In genomic region chr20:47456952-47457724, GRCh38 we compare ENCODE assay signal across 1 cellular context.
TF ChIP-seq lines count a peak whose summit lies in the region.

No MANE protein-coding gene starts in this region.

TF ChIP-seq in HepG2, 621 proteins besides CTCF, POLR2A, EP300 and RAD21 (continued from another document):
- TF ChIP-seq ZBTB33 (CRISPR knock-in tag; IDR thresholded peaks at IDR 0.05) (peak; percentile 27; the same call in 1 of the 2 replicates), ZNF33A (CRISPR knock-in tag; IDR thresholded peaks at IDR 0.05; ENCODE audit: borderline replicate concordance) (0 out of 2 replicates have a peak, but pooled peaks have one; percentile 28), ZNF678 (CRISPR knock-in tag; IDR thresholded peaks at IDR 0.05) (no peak), ZMYM3 (CRISPR knock-in tag; IDR thresholded peaks at IDR 0.05) (0 out of 2 replicates have a peak, but pooled peaks have one; percentile 2), ZNF263 (CRISPR knock-in tag; IDR thresholded peaks at IDR 0.05) (no peak), HOXA5 (CRISPR knock-in tag; IDR thresholded peaks at IDR 0.05) (0 out of 2 replicates have a peak, but pooled peaks have one; percentile 32), ELF4 (CRISPR knock-in tag; IDR thresholded peaks at IDR 0.05; ENCODE audit: borderline replicate concordance) (0 out of 2 replicates have a peak, but pooled peaks have one; percentile 50), ZNF652 (CRISPR knock-in tag; IDR thresholded peaks at IDR 0.05; ENCODE audit: borderline replicate concordance, low read depth) (peak; percentile 59; the same call in 1 of the 2 replicates), KAT7 (CRISPR knock-in tag; IDR thresholded peaks at IDR 0.05; ENCODE audit: borderline replicate concordance) (no peak), ZBTB4 (CRISPR knock-in tag; IDR thresholded peaks at IDR 0.05; ENCODE audit: borderline replicate concordance) (0 out of 2 replicates have a peak, but pooled peaks have one; percentile 43), SOX13 (IDR thresholded peaks at IDR 0.05) (no peak), SOX13 (CRISPR knock-in tag; conservative IDR thresholded peaks at IDR 0.05 in 1 of 2, IDR thresholded peaks at IDR 0.05 in 1 of 2) (0 out of 4 replicates have a peak, but pooled peaks of 1 of the 2 experiments have one; percentile 5), FOSL2 (CRISPR knock-in tag; IDR thresholded peaks at IDR 0.05) (peak; percentile 75), NR2F2 (IDR thresholded peaks at IDR 0.05; ENCODE audit: borderline replicate concordance, low read depth) (no peak), ZNF816 (CRISPR knock-in tag; IDR thresholded peaks at IDR 0.05; ENCODE audit: borderline replicate concordance) (peak; percentile 33; the same call in 1 of the 2 replicates), ZNF629 (CRISPR knock-in tag; conservative IDR thresholded peaks at IDR 0.05) (0 out of 2 replicates have a peak, but pooled peaks have one; percentile 21)
- TF ChIP-seq, protein P1, sequence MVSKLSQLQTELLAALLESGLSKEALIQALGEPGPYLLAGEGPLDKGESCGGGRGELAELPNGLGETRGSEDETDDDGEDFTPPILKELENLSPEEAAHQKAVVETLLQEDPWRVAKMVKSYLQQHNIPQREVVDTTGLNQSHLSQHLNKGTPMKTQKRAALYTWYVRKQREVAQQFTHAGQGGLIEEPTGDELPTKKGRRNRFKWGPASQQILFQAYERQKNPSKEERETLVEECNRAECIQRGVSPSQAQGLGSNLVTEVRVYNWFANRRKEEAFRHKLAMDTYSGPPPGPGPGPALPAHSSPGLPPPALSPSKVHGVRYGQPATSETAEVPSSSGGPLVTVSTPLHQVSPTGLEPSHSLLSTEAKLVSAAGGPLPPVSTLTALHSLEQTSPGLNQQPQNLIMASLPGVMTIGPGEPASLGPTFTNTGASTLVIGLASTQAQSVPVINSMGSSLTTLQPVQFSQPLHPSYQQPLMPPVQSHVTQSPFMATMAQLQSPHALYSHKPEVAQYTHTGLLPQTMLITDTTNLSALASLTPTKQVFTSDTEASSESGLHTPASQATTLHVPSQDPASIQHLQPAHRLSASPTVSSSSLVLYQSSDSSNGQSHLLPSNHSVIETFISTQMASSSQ (IDR thresholded peaks at IDR 0.05; ENCODE audit: low read depth) = 0 out of 2 replicates have a peak, but pooled peaks have one; percentile 24
- TF ChIP-seq, protein P1 (CRISPR knock-in tag; IDR thresholded peaks at IDR 0.05; ENCODE audit: borderline replicate concordance) = no peak
- TF ChIP-seq, protein P2, sequence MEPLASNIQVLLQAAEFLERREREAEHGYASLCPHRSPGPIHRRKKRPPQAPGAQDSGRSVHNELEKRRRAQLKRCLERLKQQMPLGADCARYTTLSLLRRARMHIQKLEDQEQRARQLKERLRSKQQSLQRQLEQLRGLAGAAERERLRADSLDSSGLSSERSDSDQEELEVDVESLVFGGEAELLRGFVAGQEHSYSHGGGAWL (CRISPR knock-in tag; IDR thresholded peaks at IDR 0.05) = peak; percentile 26; the same call in 1 of the 2 replicates
